Comparison of ENCODE assay signal across 18 cellular contexts in genomic region chr22:40653361-40653760, GRCh38. TPM values are rescaled to one million over a fixed set of nuclear protein-coding genes. Genes with fewer than 3 reads are reported as not detected.
A peak's percentile ranks its signal among the peaks of the same experiment; 100 is the strongest.
DNase-seq lines count a peak whose midpoint lies in the region; ATAC-seq and TF ChIP-seq lines count a peak whose summit lies in the region.
"Had no signal": no experiment of that assay in that cellular context is flagged by ENCODE, and none has a peak within 500 bp of the region (broad histone marks: within the 10 kb centered on the region; RNA-seq: fewer than 3 reads in every experiment).

No MANE protein-coding gene starts in this region.

- peak overlapping the region; percentile 63 for H4K8ac ChIP-seq in trophoblast cell (ENCODE audit: low read depth, low read length)

- peak overlapping the region; percentile 17 for H4K12ac ChIP-seq in trophoblast cell (ENCODE audit: low read depth, low read length)

- H3K27me3 ChIP-seq in A673 (replicated peaks; ENCODE audit: insufficient read depth, low read depth, low read length, poor library complexity) (no peaks in the 10 kb centered on the region), dorsolateral prefrontal cortex (no peaks in the 10 kb centered on the region), trophoblast cell (ENCODE audit: insufficient read depth, low read length) (no peaks in the 10 kb centered on the region), MM.1S (replicated peaks; ENCODE audit: insufficient read depth, low read length) (no peaks in the 10 kb centered on the region)
- H3K27me3 ChIP-seq: BLaER1 had no signal

- H3K27me3 Mint-ChIP-seq in HFFc6 (ENCODE audit: insufficient read depth) (peaks cover 1% of the 10 kb centered on the region), T-cell (no peaks in the 10 kb centered on the region)
- H3K27me3 Mint-ChIP-seq: memory B cell had no signal

- peak overlapping the region; percentile 99 for H4K91ac ChIP-seq in trophoblast cell (ENCODE audit: low read depth, low read length)

- no peak overlapping the region for H3K4me3 Mint-ChIP-seq in HFFc6
- H3K4me3 Mint-ChIP-seq in T-cell, result no peak overlapping the region
- H3K4me3 Mint-ChIP-seq: memory B cell; T-helper 2 cell treated with Interferon-gamma antibody and Interleukin-4, amounts not matched to agents 5 μg/mL and 100 μg/mL, for 36 hours had no signal

- peak overlapping the region; percentile 66 for H2BK12ac ChIP-seq in trophoblast cell (ENCODE audit: low read length)

- no peak overlapping the region for H3K4me2 ChIP-seq in trophoblast cell (ENCODE audit: low read length)
- H3K4me2 ChIP-seq in MM.1S (ENCODE audit: low read depth, low read length), result no peak overlapping the region

- peaks cover 19% of the 10 kb centered on the region for H3F3A ChIP-seq in MM.1S (ENCODE audit: insufficient read depth, low read length)

- H3K18ac ChIP-seq in trophoblast cell (ENCODE audit: low read length), result peak overlapping the region; percentile 72

- H2AK5ac ChIP-seq in trophoblast cell (ENCODE audit: low read length), result peak overlapping the region; percentile 90

- DNase-seq in A673 (ENCODE audit: low spot score) (no peak), HFFc6 (no peak), dorsolateral prefrontal cortex (no peak), trophoblast cell (no peak), T-cell (no peak), HCEC 1CT (no peak), MM.1S (no peak)
- DNase-seq: activated CD4-positive, alpha-beta T cell treated with anti-CD3 and anti-CD28 coated beads, Interleukin-2, amount 50 U/mL, for 48 hours; central memory CD4-positive, alpha-beta T cell; NCI-H1436; NCI-H510A had no signal

- H3K9me3 ChIP-seq in A673 (ENCODE audit: low read depth, low read length, poor library complexity, severe bottlenecking), result no peaks in the 10 kb centered on the region
- peaks cover 1% of the 10 kb centered on the region for H3K9me3 ChIP-seq in trophoblast cell (ENCODE audit: insufficient read depth, low read depth, low read length)
- H3K9me3 ChIP-seq in MM.1S (replicated peaks; ENCODE audit: insufficient read depth, low read length), result no peaks in the 10 kb centered on the region
- H3K9me3 ChIP-seq: BLaER1 had no signal

- H3K4me1 ChIP-seq in A673 (ENCODE audit: insufficient read depth, low read length, poor library complexity, severe bottlenecking) (peaks cover 27% of the 10 kb centered on the region), trophoblast cell (ENCODE audit: control insufficient read depth in 1 of 2, insufficient read depth in 2 of 2, low read length in 2 of 2) (peaks cover 29 to 32% of the 10 kb centered on the region in 2 experiments), MM.1S (ENCODE audit: low read length) (peaks cover 12% of the 10 kb centered on the region)
- H3K4me1 ChIP-seq: parathyroid adenoma had no signal

- no peaks in the 10 kb centered on the region for H3K36me3 Mint-ChIP-seq in HFFc6 (ENCODE audit: low read depth)
- no peaks in the 10 kb centered on the region for H3K36me3 Mint-ChIP-seq in T-cell
- H3K36me3 Mint-ChIP-seq: memory B cell had no signal

- H3K27ac Mint-ChIP-seq in HFFc6, result peak overlapping the region; percentile 63
- H3K27ac Mint-ChIP-seq in T-cell, result no peak overlapping the region
- H3K27ac Mint-ChIP-seq: memory B cell; T-helper 2 cell treated with Interferon-gamma antibody and Interleukin-4, amounts not matched to agents 5 μg/mL and 100 μg/mL, for 36 hours had no signal

- intact Hi-C loops in A673 (cut with micrococcal nuclease; ENCODE audit: unreplicated experiment) (no loop called here), dorsolateral prefrontal cortex (cut with DNase I) (loop anchor here (2.0 to 5.0 kb wide), 4 partner anchors 164 to 245 kb away; partner anchors contain the start of genes SLC25A17 (in 1 of the 2), ST13 (in 1 of the 2) and XPNPEP3 (in 1 of the 2))

- no peak overlapping the region for H2AFZ ChIP-seq in trophoblast cell (ENCODE audit: insufficient read depth, low read length, poor library complexity)
- no peak overlapping the region for H2AFZ ChIP-seq in MM.1S (ENCODE audit: low read length)

- peak overlapping the region; percentile 11 for H3K4ac ChIP-seq in trophoblast cell (ENCODE audit: low read depth, low read length)

- WGBS in trophoblast cell (ENCODE audit: extremely low coverage, insufficient coverage, insufficient read length), result no CpG with 5 or more reads among the region's 9 CpGs

- no peak overlapping the region for H3K23ac ChIP-seq in trophoblast cell (ENCODE audit: low read length)

- H3K4me1 Mint-ChIP-seq in HFFc6 (ENCODE audit: low read depth) (peaks cover 42% of the 10 kb centered on the region), T-cell (peaks cover 0 to 6% (median 4%) of the 10 kb centered on the region in 3 donors)

- peak overlapping the region; percentile 51 for H3K27ac ChIP-seq in A673 (ENCODE audit: low read depth, low read length, poor library complexity, severe bottlenecking)
- peak overlapping the region in 48 of 59 donors; percentile 24 to 100 (median 98) for H3K27ac ChIP-seq in dorsolateral prefrontal cortex
- H3K27ac ChIP-seq in trophoblast cell (ENCODE audit: low read depth, low read length), result no peak overlapping the region
- H3K27ac ChIP-seq in MM.1S (ENCODE audit: low read length), result no peak overlapping the region

- no peaks in the 10 kb centered on the region for H3K9me2 ChIP-seq in MM.1S (replicated peaks; ENCODE audit: insufficient read depth, low read length)

- ATAC-seq in GM18520 (IDR thresholded peaks at IDR 0.05; ENCODE audit: unreplicated experiment), result no peak
- no peak for ATAC-seq in T-cell (replicated peaks in 1 of 4)
- ATAC-seq: K562 had no signal

- no peaks in the 10 kb centered on the region for H4K20me1 ChIP-seq in MM.1S (ENCODE audit: insufficient read depth, low read length)
- H4K20me1 ChIP-seq: BLaER1 had no signal

- H3K4me3 ChIP-seq in A673 (ENCODE audit: low read depth, low read length, poor library complexity, severe bottlenecking) (no peak overlapping the region), dorsolateral prefrontal cortex (no peak overlapping the region), trophoblast cell (ENCODE audit: low read depth, low read length) (no peak overlapping the region), MM.1S (ENCODE audit: low read length) (no peak overlapping the region)
- H3K4me3 ChIP-seq: BLaER1 had no signal

- no TSS peak for BruUV-seq in A673 (replicated peaks; lab: Mats Ljungman, UMichigan)

- H3K9me3 Mint-ChIP-seq in HFFc6 (no peaks in the 10 kb centered on the region), T-cell (no peaks in the 10 kb centered on the region)
- H3K9me3 Mint-ChIP-seq: memory B cell; T-helper 2 cell treated with Interferon-gamma antibody and Interleukin-4, amounts not matched to agents 5 μg/mL and 100 μg/mL, for 36 hours had no signal

- POLR2A ChIA-PET in A673 (lab: Charles Lee; ENCODE audit: low non-redundant PET) (no interaction called here), T-cell (lab: Charles Lee) (no interaction called here)

- H3K79me2 ChIP-seq in trophoblast cell (ENCODE audit: control insufficient read depth, insufficient read depth, low read length, poor library complexity) (peaks cover 5% of the 10 kb centered on the region), MM.1S (ENCODE audit: low read length) (peaks cover 6% of the 10 kb centered on the region)
- H3K79me2 ChIP-seq: parathyroid adenoma had no signal

- no peak overlapping the region for H3K9ac ChIP-seq in trophoblast cell (ENCODE audit: low read length)
- H3K9ac ChIP-seq in MM.1S (ENCODE audit: low read length), result no peak overlapping the region
- H3K9ac ChIP-seq: parathyroid adenoma had no signal

- H3K36me3 ChIP-seq in A673 (ENCODE audit: insufficient read depth, low read length, poor library complexity, severe bottlenecking) (no peaks in the 10 kb centered on the region), trophoblast cell (ENCODE audit: control insufficient read depth in 1 of 2, insufficient read depth in 2 of 2, low read length in 2 of 2) (no peaks in the 10 kb centered on the region), MM.1S (replicated peaks; ENCODE audit: insufficient read depth, low read length) (no peaks in the 10 kb centered on the region)
- H3K36me3 ChIP-seq: BLaER1 had no signal

- TF ChIP-seq CTCF in A673 (conservative IDR thresholded peaks at IDR 0.05; ENCODE audit: low read depth, low read length), result no peak
- TF ChIP-seq CTCF in HFFc6 (IDR thresholded peaks at IDR 0.05), result no peak
- TF ChIP-seq CTCF in dorsolateral prefrontal cortex (IDR thresholded peaks at IDR 0.05 in 54 of 56, conservative IDR thresholded peaks at IDR 0.05 in 2 of 56; ENCODE audit: low read depth in 1 of 56, partially characterized antibody in 56 of 56), result no peak
- TF ChIP-seq CTCF in MM.1S (IDR thresholded peaks at IDR 0.05; ENCODE audit: low read length), result no peak

- H3K79me1 ChIP-seq in trophoblast cell (ENCODE audit: low read length), result peaks cover 29% of the 10 kb centered on the region

- peak overlapping the region; percentile 42 for H2BK5ac ChIP-seq in trophoblast cell (ENCODE audit: low read depth, low read length, poor library complexity)

- peak overlapping the region; percentile 62 for H3K14ac ChIP-seq in trophoblast cell (ENCODE audit: low read length)

- H2BK120ac ChIP-seq in trophoblast cell (ENCODE audit: insufficient read depth, low read length, poor library complexity), result peak overlapping the region; percentile 45

- CTCF ChIA-PET in A673 (lab: Charles Lee), result interaction anchor here (0.5 to 1.6 kb wide), 2 partner anchors 127 to 246 kb away, joined by 4 to 5 read pairs; no protein-coding TSS in a partner anchor
- CTCF ChIA-PET in T-cell (lab: Charles Lee), result no interaction called here

RNA-seq across cellular contexts. Expression of gene MRTFA, which starts 16.8 kb away (rescaled TPM):
- total RNA-seq in A673 (2021) (35.8 and 41.2 TPM in 2 replicates), dorsolateral prefrontal cortex (100 to 1,000 TPM in 1 of 120 experiments, 10 to 100 TPM in 119; 43.3 to 100 (median 72.1) TPM), T-cell (100 to 1,000 TPM in 3 of 5 donors, 10 to 100 TPM in 2; 81.9 to 118 (median 114) TPM)
- 10 to 100 TPM; 36.4 to 48.7 (median 42.2) TPM for total RNA-seq in HFFc6 (2021; fragmentation: NEBNext Ultra II Directional; extraction: Animal tissue kit (Norgen Biotek cat#: 25700))
- 51.3 and 51.5 TPM in 2 replicates for polyA plus RNA-seq in trophoblast cell (2013)

RNA-seq across cellular contexts. Expression of gene MCHR1, which starts 25.9 kb away (rescaled TPM):
- total RNA-seq in A673 (2021), result not detected in 2 replicates
- under 1 TPM in 1 of 6 experiments, not detected in 5; 0.28 TPM for total RNA-seq in HFFc6 (2021; fragmentation: NEBNext Ultra II Directional; extraction: Animal tissue kit (Norgen Biotek cat#: 25700))
- total RNA-seq in dorsolateral prefrontal cortex, result 10 to 100 TPM in 70 of 120 experiments, 1 to 10 TPM in 50; 1.5 to 26.1 (median 10.7) TPM
- polyA plus RNA-seq in trophoblast cell (2013), result 28.8 and 36.5 TPM in 2 replicates
- not detected for total RNA-seq in T-cell
- total RNA-seq: Daoy, K562 had no signal

Comparison
In these comparisons a context has a peak if more than half of its experiments do, and no peak if none do; other contexts are left out.
1. H3K27ac ChIP-seq: peak in A673 (single experiment) and dorsolateral prefrontal cortex (48 of 59); none in trophoblast cell (single experiment) and MM.1S (single experiment).